26 cellular contexts compared by ENCODE assay signal in genomic region chr5:178225174-178225573, GRCh38. TPM values are rescaled to one million over a fixed set of nuclear protein-coding genes. Genes with fewer than 3 reads are reported as not detected.
DNase-seq lines count a peak whose midpoint lies in the region; ATAC-seq, FAIRE-seq and TF ChIP-seq lines count a peak whose summit lies in the region.
"Had no signal": no experiment of that assay in that cellular context is flagged by ENCODE, and none has a peak within 500 bp of the region (broad histone marks: within the 10 kb centered on the region; RNA-seq: fewer than 3 reads in every experiment).

No MANE protein-coding gene starts in this region.

- H3K36me3 ChIP-seq in Caco-2 (ENCODE audit: control insufficient read depth, insufficient read depth, low read length), result peaks cover 4% of the 10 kb centered on the region
- peaks cover 11 to 96% of the 10 kb centered on the region in 2 donors for H3K36me3 ChIP-seq in psoas muscle (ENCODE audit: insufficient read depth in 1 of 2, low read depth in 1 of 2)

- H3K4me3 ChIP-seq in Caco-2 (ENCODE audit: low read depth, low read length), result no peak overlapping the region
- no peak overlapping the region for H3K4me3 ChIP-seq in psoas muscle
- H3K4me3 ChIP-seq: GM23338, SJSA1 had no signal

- no peak for TF ChIP-seq POLR2A in H54 (IDR thresholded peaks at IDR 0.05; ENCODE audit: low read depth, low read length)

- H3K9me3 ChIP-seq in Caco-2 (no peaks in the 10 kb centered on the region), T-helper 17 cell (ENCODE audit: control insufficient read depth, low read length, poor library complexity, severe bottlenecking) (no peaks in the 10 kb centered on the region), psoas muscle (no peaks in the 10 kb centered on the region)
- H3K9me3 ChIP-seq: SJSA1 had no signal

- no peak for FAIRE-seq in H54 (lab: Jason Lieb, UNC)
- FAIRE-seq: GM12891, RCC 7860 had no signal

- no peak overlapping the region for H3K27ac ChIP-seq in psoas muscle
- H3K27ac ChIP-seq: SJSA1 had no signal

- CTCF ChIA-PET in Caco-2 (lab: Charles Lee), result no interaction called here

- no peak for DNase-seq in Caco-2
- no peak for DNase-seq in T-helper 17 cell
- DNase-seq in left lobe of liver (ENCODE audit: low spot score), result no peak
- DNase-seq in psoas muscle, result peak; percentile 8 to 26
- no peak for DNase-seq in H54 (ENCODE audit: insufficient read length, low spot score)
- DNase-seq in NCI-H1436 (lab: John Stamatoyannopoulos, UW), result no peak
- DNase-seq: CD4-positive, CD25-positive, alpha-beta regulatory T cell; COR-L47; DMS 273 treated with DMSO at 0.1 percent for 48 hours; DMS79 treated with DMSO at 0.1 percent for 48 hours; Karpas-422; MV-4-11; NCI-H1105 treated with DMSO at 0.1 percent for 48 hours; NCI-H1694; NCI-H2081; NCI-H446; NCI-H526; OCI-M1 had no signal

- H3K4me3 Mint-ChIP-seq in Caco-2 (ENCODE audit: unreplicated experiment) (no peak overlapping the region), T-helper 17 cell (no peak overlapping the region)
- H3K4me3 Mint-ChIP-seq: GM23338 had no signal

- WGBS in psoas muscle, 3 donors, result 85 to 89% (median 87%) methylated on average over 6 of the region's 6 CpGs

- H3K27me3 Mint-ChIP-seq in Caco-2 (ENCODE audit: insufficient read depth, unreplicated experiment) (no peaks in the 10 kb centered on the region), T-helper 17 cell (no peaks in the 10 kb centered on the region)
- H3K27me3 Mint-ChIP-seq: CD4-positive, CD25-positive, alpha-beta regulatory T cell had no signal

- H3K36me3 Mint-ChIP-seq in Caco-2 (ENCODE audit: insufficient read depth, unreplicated experiment) (peaks cover 85% of the 10 kb centered on the region), T-helper 17 cell (ENCODE audit: low read depth) (peaks cover 18% of the 10 kb centered on the region)

- no peak for TF ChIP-seq CTCF in Caco-2 (IDR thresholded peaks at IDR 0.05; ENCODE audit: insufficient read depth in 1 of 2, low read depth in 1 of 2, low read length in 1 of 2, severe bottlenecking in 1 of 2, unreplicated experiment in 1 of 2)
- TF ChIP-seq CTCF in psoas muscle (IDR thresholded peaks at IDR 0.05), result no peak

- no peaks in the 10 kb centered on the region for H3K27me3 ChIP-seq in Caco-2 (replicated peaks; ENCODE audit: control insufficient read depth, insufficient read depth, low read length)
- no peaks in the 10 kb centered on the region for H3K27me3 ChIP-seq in psoas muscle (ENCODE audit: insufficient read depth in 3 of 3, low read length in 2 of 3)
- H3K27me3 ChIP-seq: SJSA1 had no signal

- H3K4me1 Mint-ChIP-seq in Caco-2 (ENCODE audit: low read depth, unreplicated experiment) (peaks cover 24% of the 10 kb centered on the region), T-helper 17 cell (peaks cover 57% of the 10 kb centered on the region)

- H3K9me3 Mint-ChIP-seq in Caco-2 (ENCODE audit: unreplicated experiment), result no peaks in the 10 kb centered on the region
- H3K9me3 Mint-ChIP-seq: CD4-positive, CD25-positive, alpha-beta regulatory T cell; GM23338 had no signal

- intact Hi-C loops in Caco-2 (cut with micrococcal nuclease; ENCODE audit: unreplicated experiment), result no loop called here
- intact Hi-C loops in psoas muscle (cut with DNase I), result no loop called here

- peak overlapping the region; percentile 45 for H3K27ac Mint-ChIP-seq in Caco-2 (ENCODE audit: unreplicated experiment)
- H3K27ac Mint-ChIP-seq in T-helper 17 cell, result peak overlapping the region; percentile 57
- H3K27ac Mint-ChIP-seq: GM23338 had no signal

- H3K4me1 ChIP-seq in Caco-2 (peaks cover 25% of the 10 kb centered on the region), psoas muscle (peaks cover 21% of the 10 kb centered on the region)
- H3K4me1 ChIP-seq: SJSA1 had no signal

- ATAC-seq in T-helper 17 cell (no peak), left lobe of liver (peak; percentile 51), psoas muscle (no peak), GM18861 (IDR thresholded peaks at IDR 0.05; ENCODE audit: unreplicated experiment) (no peak)
- ATAC-seq: Right ventricle myocardium inferior had no signal

- POLR2A ChIA-PET in Caco-2 (lab: Charles Lee), result no interaction called here

- no TSS peak for BruUV-seq in Caco-2 (replicated peaks; lab: Mats Ljungman, UMichigan)

RNA-seq across cellular contexts. Expression of gene PHYKPL, which starts 7.4 kb away (rescaled TPM):
- total RNA-seq in Caco-2 (2022) (78.2 and 82.1 TPM in 2 replicates), T-helper 17 cell (100 to 1,000 TPM in 1 of 2 donors, 10 to 100 TPM in 1; 86.9 to 107 TPM), left lobe of liver (74.1 TPM), psoas muscle (10 to 100 TPM; 43.2 to 51.6 (median 45.2) TPM)
- polyA plus RNA-seq in psoas muscle, result 10 to 100 TPM; 22.3 to 43.9 (median 27.5) TPM

RNA-seq across cellular contexts. Expression of gene HNRNPAB, which starts 20.8 kb away (rescaled TPM):
- total RNA-seq in Caco-2 (2022), result 286 and 295 TPM in 2 replicates
- 10 to 100 TPM; 89.5 to 90.5 TPM for total RNA-seq in T-helper 17 cell
- total RNA-seq in left lobe of liver, result 56.1 TPM
- total RNA-seq in psoas muscle, result 100 to 1,000 TPM in 3 of 4 donors, 10 to 100 TPM in 1; 74.1 to 210 (median 140) TPM
- polyA plus RNA-seq in psoas muscle, result 100 to 1,000 TPM in 2 of 3 donors, 10 to 100 TPM in 1; 97.5 to 243 (median 181) TPM

RNA-seq across cellular contexts. Expression of gene GMCL2, which starts 38.0 kb away (rescaled TPM):
- total RNA-seq in Caco-2 (2022), result not detected in 2 replicates
- total RNA-seq in T-helper 17 cell, result not detected
- total RNA-seq in left lobe of liver, result not detected
- not detected for total RNA-seq in psoas muscle
- polyA plus RNA-seq in psoas muscle, result not detected
- total RNA-seq: CD4-positive, CD25-positive, alpha-beta regulatory T cell; M059J; Right ventricle myocardium inferior; SJSA1 had no signal
- polyA plus RNA-seq: BJ, GM23338 had no signal

Comparison
In these comparisons a context has a peak if more than half of its experiments do, and no peak if none do; other contexts are left out.
1. DNase-seq: peak in psoas muscle (2 of 2); none in Caco-2 (0 of 2), T-helper 17 cell (0 of 3), left lobe of liver (single experiment), H54 (single experiment) and NCI-H1436 (single experiment).